ENCODE assay signal across 8 cellular contexts in genomic region chr15:67097893-67098740, GRCh38. TPM values are rescaled to one million over a fixed set of nuclear protein-coding genes. Genes with fewer than 3 reads are reported as not detected.
DNase-seq lines count a peak whose midpoint lies in the region; ATAC-seq and TF ChIP-seq lines count a peak whose summit lies in the region.

No MANE protein-coding gene starts in this region.

- no peak overlapping the region for H3K4me2 ChIP-seq in mesendoderm (ENCODE audit: low read length)

- ATAC-seq in upper lobe of right lung, result peak; percentile 56

- POLR2A ChIA-PET in AG04450 (lab: Yijun Ruan, JAX), result interaction anchor here (0.7 kb wide), 1 partner anchor 33 kb away, joined by 3 read pairs; the partner anchor contains the start of gene SMAD3

- no peak overlapping the region for H3K18ac ChIP-seq in mesendoderm (ENCODE audit: low read length)

- H3K9me3 ChIP-seq in AG04450 (ENCODE audit: control insufficient read depth, insufficient read depth, low read length) (no peaks in the 10 kb centered on the region), upper lobe of right lung (no peaks in the 10 kb centered on the region)

- peaks cover 22% of the 10 kb centered on the region for H3K79me1 ChIP-seq in mesendoderm (ENCODE audit: low read length)

- H3K4me3 ChIP-seq in AG04450 (ENCODE audit: low read depth, low read length) (peak overlapping the region; percentile 11; the same call in 1 of the 2 replicates), NB4 (ENCODE audit: low read depth, low read length) (peak overlapping the region; percentile 13), astrocyte of the spinal cord (ENCODE audit: low read depth, low read length) (peak overlapping the region; percentile 28), mesendoderm (ENCODE audit: low read length) (no peak overlapping the region), upper lobe of right lung (peak overlapping the region; percentile 1)

- H3K27ac Mint-ChIP-seq in glutamatergic neuron (ENCODE audit: unreplicated experiment), result no peak overlapping the region

- no peaks in the 10 kb centered on the region for H3K36me3 Mint-ChIP-seq in glutamatergic neuron (ENCODE audit: unreplicated experiment)

- H3K4me1 ChIP-seq in mesendoderm (ENCODE audit: control insufficient read depth, low read depth, low read length) (peaks cover 2% of the 10 kb centered on the region), upper lobe of right lung (peaks cover 45% of the 10 kb centered on the region)

- peaks cover 2% of the 10 kb centered on the region for H3K4me1 Mint-ChIP-seq in glutamatergic neuron (ENCODE audit: low read depth, unreplicated experiment)

- no peak overlapping the region for H2BK15ac ChIP-seq in mesendoderm (replicated peaks; ENCODE audit: low read depth)

- TF ChIP-seq CTCF in AG04450 (IDR thresholded peaks at IDR 0.05; ENCODE audit: low read depth, low read length) (no peak), NB4 (IDR thresholded peaks at IDR 0.05; ENCODE audit: low read depth, low read length) (no peak), astrocyte of the spinal cord (IDR thresholded peaks at IDR 0.05; ENCODE audit: low read depth, low read length) (no peak), upper lobe of right lung (IDR thresholded peaks at IDR 0.05) (no peak), glutamatergic neuron (IDR thresholded peaks at IDR 0.05; ENCODE audit: partially characterized antibody, unreplicated experiment) (no peak)

- H2BK5ac ChIP-seq in mesendoderm (ENCODE audit: low read length), result no peak overlapping the region

- intact Hi-C loops in upper lobe of right lung (cut with DNase I), result no loop called here

- no peak overlapping the region for H3K4me3 Mint-ChIP-seq in glutamatergic neuron (ENCODE audit: unreplicated experiment)

- H3K79me2 ChIP-seq in mesendoderm (ENCODE audit: control insufficient read depth, insufficient read depth, low read length), result peaks cover 12% of the 10 kb centered on the region

- no peak overlapping the region for H3K23ac ChIP-seq in mesendoderm (ENCODE audit: low read length)

- H3K4ac ChIP-seq in mesendoderm (ENCODE audit: low read depth, low read length), result no peak overlapping the region

- H3K36me3 ChIP-seq in mesendoderm (ENCODE audit: control insufficient read depth, insufficient read depth, low read length), result no peaks in the 10 kb centered on the region
- no peaks in the 10 kb centered on the region for H3K36me3 ChIP-seq in upper lobe of right lung

- no peak overlapping the region for H2BK120ac ChIP-seq in mesendoderm (ENCODE audit: low read depth, low read length)

- H4K8ac ChIP-seq in mesendoderm (ENCODE audit: low read depth, low read length), result no peak overlapping the region

- no peak for TF ChIP-seq POLR2A in NB4 (IDR thresholded peaks at IDR 0.05; ENCODE audit: extremely low read depth, insufficient read length)

- H3K27me3 ChIP-seq in AG04450 (ENCODE audit: control insufficient read depth, insufficient read depth, low read length) (no peaks in the 10 kb centered on the region), mesendoderm (ENCODE audit: insufficient read depth, low read length, poor library complexity) (no peaks in the 10 kb centered on the region), upper lobe of right lung (no peaks in the 10 kb centered on the region)

- H3K56ac ChIP-seq in mesendoderm (ENCODE audit: low read length), result peak overlapping the region; percentile 11

- DNase-seq in AG04450 (ENCODE audit: low read depth, low spot score), result no peak
- peak; percentile 88 for DNase-seq in NB4 (ENCODE audit: low read depth)
- peak; percentile 95 for DNase-seq in astrocyte of the spinal cord (ENCODE audit: low read depth, low spot score)
- DNase-seq in mesendoderm, result no peak
- no peak for DNase-seq in upper lobe of right lung
- no peak for DNase-seq in nucleus accumbens (lab: John Stamatoyannopoulos, UW)
- DNase-seq in glutamatergic neuron, result no peak
- no peak for DNase-seq in C1 segment of cervical spinal cord (lab: John Stamatoyannopoulos, UW)

- in situ Hi-C loops in astrocyte of the spinal cord (cut with HindIII; ENCODE audit: low sequenced_read_pairs), result no loop called here

- WGBS in mesendoderm (ENCODE audit: extremely low coverage, insufficient coverage, low lambda C conversion rate), result no CpG with 5 or more reads among the region's 14 CpGs

- H3K27ac ChIP-seq in AG04450 (ENCODE audit: low read depth, low read length) (peak overlapping the region; percentile 59), mesendoderm (ENCODE audit: low read depth, low read length) (no peak overlapping the region), upper lobe of right lung (peak overlapping the region; percentile 70)

- no peaks in the 10 kb centered on the region for H3K27me3 Mint-ChIP-seq in glutamatergic neuron (ENCODE audit: unreplicated experiment)

- no peak overlapping the region for H2AK5ac ChIP-seq in mesendoderm (ENCODE audit: low read length)

- H3K9me3 Mint-ChIP-seq in glutamatergic neuron (ENCODE audit: unreplicated experiment), result no peaks in the 10 kb centered on the region

- CTCF ChIA-PET in AG04450 (lab: Charles Lee), result interaction anchor here (0.6 kb wide), 1 partner anchor 145 kb away, joined by 3 read pairs; no protein-coding TSS in a partner anchor

- H4K5ac ChIP-seq in mesendoderm (ENCODE audit: low read length), result no peak overlapping the region

- no peak overlapping the region for H3K9ac ChIP-seq in mesendoderm (ENCODE audit: low read length)

RNA-seq across cellular contexts. Expression of gene SMAD3, which starts 32.7 kb away (rescaled TPM):
- 115 and 138 TPM in 2 replicates for polyA plus RNA-seq in AG04450 (2011; rRNA removed)
- polyA minus RNA-seq in AG04450 (2011; rRNA and poly(A)+ RNA removed), result 168 and 203 TPM in 2 replicates
- polyA plus RNA-seq in mesendoderm (2013, experiment 1 of 2), result 17.4 TPM
- polyA plus RNA-seq in mesendoderm (2013, experiment 2 of 2), result 16.4 TPM
- total RNA-seq in upper lobe of right lung (31.6 TPM), glutamatergic neuron (ENCODE audit: unreplicated experiment) (5.0 TPM)

Comparison
In these comparisons a context has a peak if more than half of its experiments do, and no peak if none do; other contexts are left out.
1. DNase-seq: peak in NB4 (single experiment) and astrocyte of the spinal cord (single experiment); none in AG04450 (single experiment), mesendoderm (single experiment), upper lobe of right lung (single experiment), nucleus accumbens (0 of 56), glutamatergic neuron (single experiment) and C1 segment of cervical spinal cord (0 of 14).